ENCODE assay signal across 11 cellular contexts in the genomic region with DNA sequence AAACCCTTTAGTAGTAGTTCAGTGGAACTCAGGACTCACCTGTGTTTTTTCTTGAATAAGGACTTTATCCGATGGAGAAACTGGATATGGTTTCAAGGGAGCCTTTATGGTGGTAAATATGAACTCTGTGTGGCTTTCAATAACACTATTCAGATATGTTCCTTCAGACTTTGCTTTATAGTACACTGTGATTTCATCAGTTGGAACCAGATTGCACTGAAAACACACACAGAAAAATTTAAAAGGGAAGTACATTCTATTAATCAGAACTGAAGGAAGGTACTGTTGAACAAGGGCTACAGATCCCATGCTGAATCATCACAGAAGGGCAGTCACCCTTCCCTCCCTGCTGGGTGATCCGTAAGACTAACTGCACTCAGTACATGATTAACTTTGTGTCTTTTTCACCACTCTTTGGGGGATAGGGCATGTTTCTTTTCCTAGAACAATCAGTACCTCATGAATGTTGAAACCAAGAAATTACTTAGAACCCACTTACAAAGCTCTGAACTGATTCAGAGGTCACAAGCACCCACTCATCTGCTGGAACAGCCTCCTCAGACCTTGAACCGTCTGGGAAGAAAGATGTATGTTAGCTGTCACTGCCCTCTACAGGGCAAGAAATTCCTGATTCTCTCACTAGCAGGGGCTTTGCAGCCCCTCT. TPM values are rescaled to one million over a fixed set of nuclear protein-coding genes. Genes with fewer than 3 reads are reported as not detected.
DNase-seq lines count a peak whose midpoint lies in the region; ATAC-seq and TF ChIP-seq lines count a peak whose summit lies in the region.
"Had no signal": no experiment of that assay in that cellular context is flagged by ENCODE, and none has a peak within 500 bp of the region (broad histone marks: within the 10 kb centered on the region; RNA-seq: fewer than 3 reads in every experiment).

No MANE protein-coding gene starts in this region.

- in situ Hi-C loops in KBM-7 (cut with MboI; ENCODE audit: low pct_unique_long_range_greater_than_20kb, low sequenced_read_pairs) = loop anchor here (25.0 kb wide), 1 partner anchor 105 kb away; no protein-coding TSS in a partner anchor

- POLR2A ChIA-PET in MCF 10A (lab: Yijun Ruan, JAX) = interaction anchor here (0.7 to 1.6 kb wide), 5 partner anchors 13 to 107 kb away, joined by 3 to 5 read pairs (median 3); no protein-coding TSS in a partner anchor
- POLR2A ChIA-PET in CD8-positive, alpha-beta T cell (lab: Charles Lee) = no interaction called here

- H3K27me3 Mint-ChIP-seq in MCF 10A (ENCODE audit: insufficient read depth, unreplicated experiment) = no peaks in the 10 kb centered on the region
- no peaks in the 10 kb centered on the region for H3K27me3 Mint-ChIP-seq in CD8-positive, alpha-beta T cell (ENCODE audit: low read depth)

- H3K9me3 Mint-ChIP-seq in MCF 10A (ENCODE audit: unreplicated experiment) = no peaks in the 10 kb centered on the region
- H3K9me3 Mint-ChIP-seq in CD8-positive, alpha-beta T cell = no peaks in the 10 kb centered on the region

- no peak for ATAC-seq in CD8-positive, alpha-beta T cell
- ATAC-seq in GM21737 (IDR thresholded peaks at IDR 0.05; ENCODE audit: unreplicated experiment) = no peak

- TF ChIP-seq CTCF in MCF 10A (IDR thresholded peaks at IDR 0.05; ENCODE audit: unreplicated experiment) = peak; percentile 14
- TF ChIP-seq CTCF in liver (IDR thresholded peaks at IDR 0.05; ENCODE audit: low read depth, low read length, missing input control) = peak; percentile 1
- no peak for TF ChIP-seq CTCF in CD8-positive, alpha-beta T cell (IDR thresholded peaks at IDR 0.05)

- CTCF ChIA-PET in MCF 10A (lab: Yijun Ruan, JAX) = interaction anchor here (0.6 to 10.6 kb wide), 7 partner anchors 13 to 106 kb away, joined by 3 to 153 read pairs (median 5); no protein-coding TSS in a partner anchor
- CTCF ChIA-PET in CD8-positive, alpha-beta T cell (lab: Charles Lee) = interaction anchor here (0.6 to 1.1 kb wide), 2 partner anchors 104 to 1701 kb away, joined by 3 read pairs; no protein-coding TSS in a partner anchor

- DNase-seq in AG08395 (ENCODE audit: low spot score) = peak; percentile 49
- DNase-seq in H7 = peak; percentile 25
- no peak for DNase-seq in MCF 10A (ENCODE audit: unreplicated experiment)
- no peak for DNase-seq in cerebellar cortex (ENCODE audit: low spot score)
- no peak for DNase-seq in CD8-positive, alpha-beta T cell
- DNase-seq in KBM-7 = no peak
- DNase-seq: activated CD8-positive, alpha-beta memory T cell treated with anti-CD3 and anti-CD28 coated beads, Interleukin-2, amount 50 U/mL, for 48 hours; NCI-H524 treated with DMSO at 0.1 percent for 48 hours; stimulated activated CD4-positive, alpha-beta T cell treated with anti-CD3 and anti-CD28 coated beads, Interleukin-2, amount 100 ng/mL, for 48 hours had no signal

- peak overlapping the region; percentile 47 for H3K27ac Mint-ChIP-seq in MCF 10A (ENCODE audit: low read depth, unreplicated experiment)
- H3K27ac Mint-ChIP-seq in CD8-positive, alpha-beta T cell = no peak overlapping the region

- BruUV-seq in MCF 10A (replicated peaks; lab: Mats Ljungman, UMichigan) = no TSS peak

- H3K4me3 Mint-ChIP-seq in MCF 10A (ENCODE audit: unreplicated experiment) = no peak overlapping the region
- H3K4me3 Mint-ChIP-seq in CD8-positive, alpha-beta T cell = no peak overlapping the region

- peak; percentile 34 to 37 for TF ChIP-seq RAD21 in liver (IDR thresholded peaks at IDR 0.05)

- peaks cover 21% of the 10 kb centered on the region for H3K4me1 Mint-ChIP-seq in MCF 10A (ENCODE audit: insufficient read depth, unreplicated experiment)
- no peaks in the 10 kb centered on the region for H3K4me1 Mint-ChIP-seq in CD8-positive, alpha-beta T cell (ENCODE audit: low read depth)

- 51% methylated on average over 3 of the region's 3 CpGs for WGBS in liver

- H3K4me3 ChIP-seq in H7 (ENCODE audit: insufficient read depth, low read depth, low read length) = no peak overlapping the region
- no peak overlapping the region for H3K4me3 ChIP-seq in liver (ENCODE audit: low read depth in 1 of 3, low read length in 3 of 3)
- H3K4me3 ChIP-seq in CD8-positive, alpha-beta T cell (ENCODE audit: low read depth, low read length) = no peak overlapping the region

- H3K9me3 ChIP-seq in liver (ENCODE audit: control insufficient read depth in 4 of 4, low read length in 3 of 4) = no peaks in the 10 kb centered on the region
- no peaks in the 10 kb centered on the region for H3K9me3 ChIP-seq in CD8-positive, alpha-beta T cell (ENCODE audit: low read length)

- intact Hi-C loops in MCF 10A (cut with micrococcal nuclease) = no loop called here
- intact Hi-C loops in CD8-positive, alpha-beta T cell (cut with DNase I, micrococcal nuclease) = loop anchor here in 1 of 2 experiments (10.0 kb wide), 1 partner anchor 53 kb away; a partner anchor contains a TSS

- H3K4me1 ChIP-seq in liver (ENCODE audit: control insufficient read depth in 4 of 4, insufficient read depth in 4 of 4, low read length in 3 of 4) = peaks cover 0 to 27% (median 20%) of the 10 kb centered on the region in 4 donors
- no peaks in the 10 kb centered on the region for H3K4me1 ChIP-seq in CD8-positive, alpha-beta T cell (ENCODE audit: insufficient read depth, low read length)

- H3K36me3 ChIP-seq in H7 (replicated peaks; ENCODE audit: control insufficient read depth, insufficient read depth, low read length) (peaks cover 68% of the 10 kb centered on the region), liver (ENCODE audit: control insufficient read depth in 4 of 4, insufficient read depth in 3 of 4, low read depth in 1 of 4, low read length in 3 of 4) (peaks cover 14 to 79% (median 62%) of the 10 kb centered on the region in 4 donors)
- H3K36me3 ChIP-seq in CD8-positive, alpha-beta T cell (ENCODE audit: insufficient read depth, low read length) = peaks cover 77% of the 10 kb centered on the region

- H3K9ac ChIP-seq in liver (ENCODE audit: low read depth in 1 of 2, low read length in 2 of 2) = no peak overlapping the region

- H3K36me3 Mint-ChIP-seq in MCF 10A (ENCODE audit: insufficient read depth, unreplicated experiment) = peaks cover 100% of the 10 kb centered on the region
- H3K36me3 Mint-ChIP-seq in CD8-positive, alpha-beta T cell = peaks cover 96% of the 10 kb centered on the region

- H3K27me3 ChIP-seq in H7 (ENCODE audit: control insufficient read depth, insufficient read depth, low read length) = no peaks in the 10 kb centered on the region
- H3K27me3 ChIP-seq in liver (ENCODE audit: control insufficient read depth in 4 of 4, insufficient read depth in 4 of 4, low read length in 3 of 4) = no peaks in the 10 kb centered on the region
- no peaks in the 10 kb centered on the region for H3K27me3 ChIP-seq in CD8-positive, alpha-beta T cell (ENCODE audit: insufficient read depth, low read length)

- peak overlapping the region in 1 of 2 donors; percentile 37 for H3K27ac ChIP-seq in liver (ENCODE audit: low read depth in 1 of 2, low read length in 2 of 2)
- no peak overlapping the region for H3K27ac ChIP-seq in CD8-positive, alpha-beta T cell (ENCODE audit: low read depth, low read length)

TF ChIP-seq in liver, 16 proteins besides CTCF, POLR2A, EP300 and RAD21:
- TF ChIP-seq SP1 (IDR thresholded peaks at IDR 0.05) (peak; percentile 54), JUND (IDR thresholded peaks at IDR 0.05) (no peak), EGR1 (IDR thresholded peaks at IDR 0.05; ENCODE audit: low read depth in 2 of 2) (no peak), RXRA (IDR thresholded peaks at IDR 0.05) (peak in 1 of 2 donors; percentile 39), HNF4A (conservative IDR thresholded peaks at IDR 0.05) (peak in 1 of 2 donors; percentile 84), HNF4G (IDR thresholded peaks at IDR 0.05) (peak; percentile 26)
- TF ChIP-seq, protein P1, sequence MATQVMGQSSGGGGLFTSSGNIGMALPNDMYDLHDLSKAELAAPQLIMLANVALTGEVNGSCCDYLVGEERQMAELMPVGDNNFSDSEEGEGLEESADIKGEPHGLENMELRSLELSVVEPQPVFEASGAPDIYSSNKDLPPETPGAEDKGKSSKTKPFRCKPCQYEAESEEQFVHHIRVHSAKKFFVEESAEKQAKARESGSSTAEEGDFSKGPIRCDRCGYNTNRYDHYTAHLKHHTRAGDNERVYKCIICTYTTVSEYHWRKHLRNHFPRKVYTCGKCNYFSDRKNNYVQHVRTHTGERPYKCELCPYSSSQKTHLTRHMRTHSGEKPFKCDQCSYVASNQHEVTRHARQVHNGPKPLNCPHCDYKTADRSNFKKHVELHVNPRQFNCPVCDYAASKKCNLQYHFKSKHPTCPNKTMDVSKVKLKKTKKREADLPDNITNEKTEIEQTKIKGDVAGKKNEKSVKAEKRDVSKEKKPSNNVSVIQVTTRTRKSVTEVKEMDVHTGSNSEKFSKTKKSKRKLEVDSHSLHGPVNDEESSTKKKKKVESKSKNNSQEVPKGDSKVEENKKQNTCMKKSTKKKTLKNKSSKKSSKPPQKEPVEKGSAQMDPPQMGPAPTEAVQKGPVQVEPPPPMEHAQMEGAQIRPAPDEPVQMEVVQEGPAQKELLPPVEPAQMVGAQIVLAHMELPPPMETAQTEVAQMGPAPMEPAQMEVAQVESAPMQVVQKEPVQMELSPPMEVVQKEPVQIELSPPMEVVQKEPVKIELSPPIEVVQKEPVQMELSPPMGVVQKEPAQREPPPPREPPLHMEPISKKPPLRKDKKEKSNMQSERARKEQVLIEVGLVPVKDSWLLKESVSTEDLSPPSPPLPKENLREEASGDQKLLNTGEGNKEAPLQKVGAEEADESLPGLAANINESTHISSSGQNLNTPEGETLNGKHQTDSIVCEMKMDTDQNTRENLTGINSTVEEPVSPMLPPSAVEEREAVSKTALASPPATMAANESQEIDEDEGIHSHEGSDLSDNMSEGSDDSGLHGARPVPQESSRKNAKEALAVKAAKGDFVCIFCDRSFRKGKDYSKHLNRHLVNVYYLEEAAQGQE (IDR thresholded peaks at IDR 0.05) = no peak
- TF ChIP-seq, protein P2, sequence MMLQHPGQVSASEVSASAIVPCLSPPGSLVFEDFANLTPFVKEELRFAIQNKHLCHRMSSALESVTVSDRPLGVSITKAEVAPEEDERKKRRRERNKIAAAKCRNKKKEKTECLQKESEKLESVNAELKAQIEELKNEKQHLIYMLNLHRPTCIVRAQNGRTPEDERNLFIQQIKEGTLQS (IDR thresholded peaks at IDR 0.05) = peak; percentile 28

RNA-seq across cellular contexts. Expression of a gene that starts 51.2 kb away (rescaled TPM):
- 277 and 369 TPM in 2 replicates for total RNA-seq in H7 (2014; rRNA removed; shearing (Covaris generic))
- total RNA-seq in MCF 10A (2022) = 390 and 403 TPM in 2 replicates
- total RNA-seq in liver = 10 to 100 TPM; 67.9 to 81.7 TPM
- polyA plus RNA-seq in liver = 10 to 100 TPM; 24.8 to 31.4 TPM
- total RNA-seq in CD8-positive, alpha-beta T cell = 10 to 100 TPM; 64.2 to 66.2 TPM

Comparison
In these comparisons a context has a peak if more than half of its experiments do, and no peak if none do; other contexts are left out.
1. DNase-seq: peak in AG08395 (single experiment) and H7 (single experiment); none in MCF 10A (single experiment), cerebellar cortex (single experiment), CD8-positive, alpha-beta T cell (0 of 7) and KBM-7 (single experiment).